Comparison of ENCODE assay signal across 1 cellular context in genomic region chr11:128463386-128463829, GRCh38.
TF ChIP-seq lines count a peak whose summit lies in the region.

No MANE protein-coding gene starts in this region.

TF ChIP-seq in WTC11, 78 proteins besides CTCF, POLR2A, EP300 and RAD21 (continued from another document):
- TF ChIP-seq USF2 (CRISPR knock-in tag; IDR thresholded peaks at IDR 0.05): no peak
- TF ChIP-seq, protein P1, sequence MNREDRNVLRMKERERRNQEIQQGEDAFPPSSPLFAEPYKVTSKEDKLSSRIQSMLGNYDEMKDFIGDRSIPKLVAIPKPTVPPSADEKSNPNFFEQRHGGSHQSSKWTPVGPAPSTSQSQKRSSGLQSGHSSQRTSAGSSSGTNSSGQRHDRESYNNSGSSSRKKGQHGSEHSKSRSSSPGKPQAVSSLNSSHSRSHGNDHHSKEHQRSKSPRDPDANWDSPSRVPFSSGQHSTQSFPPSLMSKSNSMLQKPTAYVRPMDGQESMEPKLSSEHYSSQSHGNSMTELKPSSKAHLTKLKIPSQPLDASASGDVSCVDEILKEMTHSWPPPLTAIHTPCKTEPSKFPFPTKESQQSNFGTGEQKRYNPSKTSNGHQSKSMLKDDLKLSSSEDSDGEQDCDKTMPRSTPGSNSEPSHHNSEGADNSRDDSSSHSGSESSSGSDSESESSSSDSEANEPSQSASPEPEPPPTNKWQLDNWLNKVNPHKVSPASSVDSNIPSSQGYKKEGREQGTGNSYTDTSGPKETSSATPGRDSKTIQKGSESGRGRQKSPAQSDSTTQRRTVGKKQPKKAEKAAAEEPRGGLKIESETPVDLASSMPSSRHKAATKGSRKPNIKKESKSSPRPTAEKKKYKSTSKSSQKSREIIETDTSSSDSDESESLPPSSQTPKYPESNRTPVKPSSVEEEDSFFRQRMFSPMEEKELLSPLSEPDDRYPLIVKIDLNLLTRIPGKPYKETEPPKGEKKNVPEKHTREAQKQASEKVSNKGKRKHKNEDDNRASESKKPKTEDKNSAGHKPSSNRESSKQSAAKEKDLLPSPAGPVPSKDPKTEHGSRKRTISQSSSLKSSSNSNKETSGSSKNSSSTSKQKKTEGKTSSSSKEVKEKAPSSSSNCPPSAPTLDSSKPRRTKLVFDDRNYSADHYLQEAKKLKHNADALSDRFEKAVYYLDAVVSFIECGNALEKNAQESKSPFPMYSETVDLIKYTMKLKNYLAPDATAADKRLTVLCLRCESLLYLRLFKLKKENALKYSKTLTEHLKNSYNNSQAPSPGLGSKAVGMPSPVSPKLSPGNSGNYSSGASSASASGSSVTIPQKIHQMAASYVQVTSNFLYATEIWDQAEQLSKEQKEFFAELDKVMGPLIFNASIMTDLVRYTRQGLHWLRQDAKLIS (CRISPR knock-in tag; IDR thresholded peaks at IDR 0.05; ENCODE audit: borderline replicate concordance): no peak
- TF ChIP-seq NR2C2 (CRISPR knock-in tag; IDR thresholded peaks at IDR 0.05): no peak
- no peak for TF ChIP-seq AR (CRISPR knock-in tag; IDR thresholded peaks at IDR 0.05)
- no peak for TF ChIP-seq JUN (CRISPR knock-in tag; IDR thresholded peaks at IDR 0.05)
- no peak for TF ChIP-seq ZNF425 (CRISPR knock-in tag; conservative IDR thresholded peaks at IDR 0.05)
TF ChIP-seq in WTC11: peak in this region for 0.
